In genomic region chr2:26469092-26469710, GRCh38 we compare ENCODE assay signal across 8 cellular contexts. TPM values are rescaled to one million over a fixed set of nuclear protein-coding genes. Genes with fewer than 3 reads are reported as not detected.
DNase-seq lines count a peak whose midpoint lies in the region; FAIRE-seq and TF ChIP-seq lines count a peak whose summit lies in the region.

No MANE protein-coding gene starts in this region.

- H3K27ac ChIP-seq in GM23248, result no peak overlapping the region
- H3K27ac ChIP-seq in ascending aorta, result no peak overlapping the region

- H3K27me3 Mint-ChIP-seq in glutamatergic neuron (ENCODE audit: unreplicated experiment), result peaks cover 7% of the 10 kb centered on the region

- no peaks in the 10 kb centered on the region for H3K36me3 ChIP-seq in BE2C
- H3K36me3 ChIP-seq in GM23248 (ENCODE audit: low read depth), result no peaks in the 10 kb centered on the region
- no peaks in the 10 kb centered on the region for H3K36me3 ChIP-seq in ascending aorta

- no peak for FAIRE-seq in frontal cortex (lab: Jason Lieb, UNC)

- H3K4me1 ChIP-seq in BE2C, result no peaks in the 10 kb centered on the region
- H3K4me1 ChIP-seq in GM23248 (ENCODE audit: insufficient read depth), result no peaks in the 10 kb centered on the region
- H3K4me1 ChIP-seq in ascending aorta, result no peaks in the 10 kb centered on the region

- H3K27ac Mint-ChIP-seq in glutamatergic neuron (ENCODE audit: unreplicated experiment), result no peak overlapping the region

- DNase-seq in BE2C, result peak; percentile 71
- DNase-seq in GM23248, result peak; percentile 45
- DNase-seq in NCI-H82 (lab: John Stamatoyannopoulos, UW), result peak; percentile 91
- DNase-seq in activated T-cell treated with anti-CD3 and anti-CD28 coated beads for 4 hours, result peak; percentile 38
- peak; percentile 84 for DNase-seq in glutamatergic neuron
- DNase-seq in stimulated activated CD4-positive, alpha-beta T cell treated with anti-CD3 and anti-CD28 coated beads, Interleukin-1b, Interleukin-23, amount 100 ng/mL, for 4 hours (ENCODE audit: low read depth in 2 of 2), result peak; percentile 24 to 55
- no peak for DNase-seq in ascending aorta (ENCODE audit: low spot score in 2 of 2)
- DNase-seq in frontal cortex (ENCODE audit: low spot score in 2 of 2), result no peak

- H4K20me1 ChIP-seq in GM23248 (ENCODE audit: insufficient read depth), result no peaks in the 10 kb centered on the region

- no peaks in the 10 kb centered on the region for H3K4me1 Mint-ChIP-seq in glutamatergic neuron (ENCODE audit: low read depth, unreplicated experiment)

- intact Hi-C loops in ascending aorta (cut with DNase I), result no loop called here

- H3K79me2 ChIP-seq in GM23248 (ENCODE audit: insufficient read depth), result no peaks in the 10 kb centered on the region

- H3K9ac ChIP-seq in GM23248, result no peak overlapping the region

- no peak overlapping the region for H3K4me3 Mint-ChIP-seq in glutamatergic neuron (ENCODE audit: unreplicated experiment)

- TF ChIP-seq CTCF in BE2C (IDR thresholded peaks at IDR 0.05; ENCODE audit: low read depth, low read length), result peak; percentile 92
- TF ChIP-seq CTCF in glutamatergic neuron (IDR thresholded peaks at IDR 0.05; ENCODE audit: partially characterized antibody, unreplicated experiment), result peak; percentile 97
- TF ChIP-seq CTCF in ascending aorta (IDR thresholded peaks at IDR 0.05), result peak in 1 of 3 experiments; percentile 20

- H3K4me3 ChIP-seq in BE2C (ENCODE audit: low read depth, low read length) (no peak overlapping the region), GM23248 (no peak overlapping the region), ascending aorta (no peak overlapping the region)

- H3K27me3 ChIP-seq in BE2C (no peaks in the 10 kb centered on the region), GM23248 (replicated peaks; ENCODE audit: insufficient read depth) (no peaks in the 10 kb centered on the region), ascending aorta (no peaks in the 10 kb centered on the region)

- no peak overlapping the region for H2AFZ ChIP-seq in GM23248

- H3K9me2 ChIP-seq in GM23248 (ENCODE audit: insufficient read depth), result no peaks in the 10 kb centered on the region

- no peaks in the 10 kb centered on the region; the same call in 1 of the 2 replicates for H3F3A ChIP-seq in GM23248 (ENCODE audit: insufficient read depth)

- no peaks in the 10 kb centered on the region for H3K9me3 ChIP-seq in BE2C
- no peaks in the 10 kb centered on the region for H3K9me3 ChIP-seq in GM23248 (ENCODE audit: low read depth)
- H3K9me3 ChIP-seq in ascending aorta, result peaks cover 3% of the 10 kb centered on the region in 2 donors

- WGBS in GM23248 (ENCODE audit: low coverage in 1 of 2, low lambda C conversion rate in 2 of 2, missing lambda C conversion rate in 2 of 2), 2 experiments, result 6% methylated on average over 5 of the region's 5 CpGs

- H3K4me2 ChIP-seq in GM23248 (ENCODE audit: unreplicated experiment), result no peak overlapping the region

- no peaks in the 10 kb centered on the region for H3K36me3 Mint-ChIP-seq in glutamatergic neuron (ENCODE audit: unreplicated experiment)

- in situ Hi-C loops in GM23248 (cut with MboI), result no loop called here

- H3K9me3 Mint-ChIP-seq in glutamatergic neuron (ENCODE audit: unreplicated experiment), result peaks cover 6% of the 10 kb centered on the region

RNA-seq across cellular contexts. Expression of gene OTOF, which starts 8.7 kb away (rescaled TPM):
- polyA plus RNA-seq in BE2C (2012; ENCODE audit: insufficient read depth, insufficient read length, low read depth), result 0.94 TPM
- 0.25 and 0.43 TPM in 2 replicates for total RNA-seq in GM23248 (2014; rRNA removed; shearing (Covaris generic))
- 0.37 and 0.38 TPM in 2 replicates for polyA plus RNA-seq in GM23248 (2016; fragmentation: Nextera tagmentation; extraction: Ambion mirVana)
- total RNA-seq in glutamatergic neuron (ENCODE audit: unreplicated experiment) (0.47 TPM), ascending aorta (not detected), frontal cortex (1.6 TPM)

Comparison
In these comparisons a context has a peak if more than half of its experiments do, and no peak if none do; other contexts are left out.
1. DNase-seq: peak in BE2C (single experiment), GM23248 (single experiment), NCI-H82 (single experiment), activated T-cell treated with anti-CD3 and anti-CD28 coated beads for 4 hours (single experiment), glutamatergic neuron (single experiment) and stimulated activated CD4-positive, alpha-beta T cell treated with anti-CD3 and anti-CD28 coated beads, Interleukin-1b, Interleukin-23, amount 100 ng/mL, for 4 hours (2 of 2); none in ascending aorta (0 of 2) and frontal cortex (0 of 2).